9 cellular contexts compared by ENCODE assay signal in genomic region chr14:65850429-65851145, GRCh38.
DNase-seq lines count a peak whose midpoint lies in the region; ATAC-seq lines count a peak whose summit lies in the region.
"Had no signal": no experiment of that assay in that cellular context is flagged by ENCODE, and none has a peak within 500 bp of the region (broad histone marks: within the 10 kb centered on the region; RNA-seq: fewer than 3 reads in every experiment).

No MANE protein-coding gene starts in this region.

- no peaks in the 10 kb centered on the region for H3K27me3 Mint-ChIP-seq in CD4-positive, CD25-positive, alpha-beta regulatory T cell

- H3K4me1 ChIP-seq in CD4-positive, CD25-positive, alpha-beta regulatory T cell (ENCODE audit: control insufficient read depth, insufficient read depth, low read length, poor library complexity, severe bottlenecking), result peaks cover 66% of the 10 kb centered on the region
- H3K4me1 ChIP-seq in skeletal muscle satellite cell (ENCODE audit: control insufficient read depth, insufficient read depth, low read length), result no peaks in the 10 kb centered on the region

- H3K4me3 ChIP-seq in CD4-positive, CD25-positive, alpha-beta regulatory T cell (ENCODE audit: low read depth, low read length), result peak overlapping the region; percentile 58
- peak overlapping the region; percentile 47 for H3K4me3 ChIP-seq in skeletal muscle satellite cell (ENCODE audit: low read length)
- H3K4me3 ChIP-seq: BLaER1 had no signal

- H3K27me3 ChIP-seq in CD4-positive, CD25-positive, alpha-beta regulatory T cell (ENCODE audit: control insufficient read depth, insufficient read depth, low read length), result no peaks in the 10 kb centered on the region
- H3K27me3 ChIP-seq in skeletal muscle satellite cell (ENCODE audit: control insufficient read depth, insufficient read depth, low read length), result no peaks in the 10 kb centered on the region
- H3K27me3 ChIP-seq: BLaER1 had no signal

- H3K27ac Mint-ChIP-seq in CD4-positive, CD25-positive, alpha-beta regulatory T cell, result peak overlapping the region; percentile 94 to 99 (median 95)

- peaks cover 28 to 78% (median 52%) of the 10 kb centered on the region in 4 donors for H3K4me1 Mint-ChIP-seq in CD4-positive, CD25-positive, alpha-beta regulatory T cell

- H3K9ac ChIP-seq in skeletal muscle satellite cell (ENCODE audit: low read depth, low read length), result no peak overlapping the region
- H3K9ac ChIP-seq: BLaER1 had no signal

- no peaks in the 10 kb centered on the region for H3K9me3 ChIP-seq in CD4-positive, CD25-positive, alpha-beta regulatory T cell (ENCODE audit: control insufficient read depth in 2 of 2, low read length in 2 of 2)
- no peaks in the 10 kb centered on the region for H3K9me3 ChIP-seq in skeletal muscle satellite cell (replicated peaks; ENCODE audit: low read length)
- H3K9me3 ChIP-seq: BLaER1 had no signal

- peak overlapping the region; percentile 15 for H3K4me2 ChIP-seq in skeletal muscle satellite cell (ENCODE audit: low read length)
- H3K4me2 ChIP-seq: BLaER1 had no signal

- H3K36me3 ChIP-seq in CD4-positive, CD25-positive, alpha-beta regulatory T cell (ENCODE audit: control insufficient read depth, insufficient read depth, low read length), result no peaks in the 10 kb centered on the region
- H3K36me3 ChIP-seq in skeletal muscle satellite cell (ENCODE audit: insufficient read depth, low read length), result no peaks in the 10 kb centered on the region
- H3K36me3 ChIP-seq: BLaER1 had no signal

- H3K9me3 Mint-ChIP-seq in CD4-positive, CD25-positive, alpha-beta regulatory T cell, result peaks cover 0 to 7% (median 4%) of the 10 kb centered on the region in 7 donors

- H3K4me3 Mint-ChIP-seq in CD4-positive, CD25-positive, alpha-beta regulatory T cell, result peak overlapping the region; percentile 54 to 84 (median 76)

- H3K27ac ChIP-seq in CD4-positive, CD25-positive, alpha-beta regulatory T cell (ENCODE audit: insufficient read depth, low read length, poor library complexity, severe bottlenecking), result peak overlapping the region; percentile 77
- H3K27ac ChIP-seq: BLaER1 had no signal

- peak; percentile 76 to 78 for ATAC-seq in CD4-positive, CD25-positive, alpha-beta regulatory T cell (ENCODE audit: low read depth in 2 of 2)
- ATAC-seq in HG03520 (IDR thresholded peaks at IDR 0.05; ENCODE audit: unreplicated experiment) (no peak), HG02610 (IDR thresholded peaks at IDR 0.05; ENCODE audit: unreplicated experiment) (no peak)

- H3K36me3 Mint-ChIP-seq in CD4-positive, CD25-positive, alpha-beta regulatory T cell, result no peaks in the 10 kb centered on the region

- DNase-seq in CD4-positive, CD25-positive, alpha-beta regulatory T cell, result peak; percentile 12 to 96 (median 57)
- peak; percentile 58 to 87 for DNase-seq in NCI-H446 (lab: John Stamatoyannopoulos, UW)
- peak; percentile 44 for DNase-seq in activated T-cell treated with anti-CD3 and anti-CD28 coated beads for 24 hours (ENCODE audit: low read depth)
- DNase-seq in DMS53 (lab: John Stamatoyannopoulos, UW), result no peak
- no peak for DNase-seq in kidney tubule cell (ENCODE audit: low spot score)

Comparison
In these comparisons a context has a peak if more than half of its experiments do, and no peak if none do; other contexts are left out.
1. ATAC-seq: peak in CD4-positive, CD25-positive, alpha-beta regulatory T cell (2 of 2); none in HG03520 (single experiment) and HG02610 (single experiment).
2. DNase-seq: peak in CD4-positive, CD25-positive, alpha-beta regulatory T cell (3 of 3), NCI-H446 (2 of 2) and activated T-cell treated with anti-CD3 and anti-CD28 coated beads for 24 hours (single experiment); none in DMS53 (single experiment) and kidney tubule cell (single experiment).